In genomic region chr1:111491070-111491469, GRCh38 we compare ENCODE assay signal across 23 cellular contexts. TPM values are rescaled to one million over a fixed set of nuclear protein-coding genes. Genes with fewer than 3 reads are reported as not detected.
"Had no signal": no experiment of that assay in that cellular context is flagged by ENCODE, and none has a peak within 500 bp of the region (broad histone marks: within the 10 kb centered on the region; RNA-seq: fewer than 3 reads in every experiment).

No MANE protein-coding gene starts in this region.

- H3K27ac ChIP-seq: breast epithelium, epithelial cell of prostate, SJCRH30, thyroid gland, vagina had no signal

- H3K27me3 ChIP-seq: adrenal gland, breast epithelium, thyroid gland, vagina had no signal

- H3K36me3 ChIP-seq: adrenal gland, breast epithelium, SJCRH30, thyroid gland, vagina had no signal

- H3K36me3 Mint-ChIP-seq: stimulated activated effector memory CD8-positive, alpha-beta T cell treated with anti-CD3 and anti-CD28 coated beads, Interleukin-12 subunit alpha, Interleukin-12 subunit beta, amount 100 ng/mL, for 72 hours had no signal

- H3K4me1 ChIP-seq: breast epithelium, SJCRH30, thyroid gland, vagina had no signal

- DNase-seq: activated CD4-positive, CD25-positive, alpha-beta regulatory T cell treated with anti-CD3 and anti-CD28 coated beads, Interleukin-2, amount 50 U/mL, for 72 hours; activated gamma-delta T cell; adrenal gland; dermis blood vessel endothelial cell; foreskin fibroblast; nephron progenitor cell; occipital lobe; retina; SJCRH30; stimulated activated CD4-positive, alpha-beta T cell treated with anti-CD3 and anti-CD28 coated beads, Interleukin-4, amount 100 ng/mL, for 1 hour; T1000; thyroid gland had no signal

- H3K4me3 Mint-ChIP-seq: nephron progenitor cell; stimulated activated effector memory CD8-positive, alpha-beta T cell treated with anti-CD3 and anti-CD28 coated beads, Interleukin-12 subunit alpha, Interleukin-12 subunit beta, amount 100 ng/mL, for 72 hours had no signal

- H3K27ac Mint-ChIP-seq: activated naive CD4-positive, alpha-beta T cell treated with anti-CD3 and anti-CD28 coated beads, Interleukin-2, amount 50 U/mL, for 72 hours; nephron progenitor cell; stimulated activated effector memory CD8-positive, alpha-beta T cell treated with anti-CD3 and anti-CD28 coated beads, Interleukin-12 subunit alpha, Interleukin-12 subunit beta, amount 100 ng/mL, for 72 hours had no signal

- ATAC-seq: activated naive CD4-positive, alpha-beta T cell treated with anti-CD3 and anti-CD28 coated beads, Interleukin-2, amount 50 U/mL, for 72 hours; stimulated activated effector memory CD8-positive, alpha-beta T cell treated with anti-CD3 and anti-CD28 coated beads, Interleukin-12 subunit alpha, Interleukin-12 subunit beta, amount 100 ng/mL, for 72 hours had no signal

- H3K4me1 Mint-ChIP-seq: nephron progenitor cell had no signal

- H3K4me3 ChIP-seq: adrenal gland, breast epithelium, SJCRH30, smooth muscle cell, thyroid gland, vagina had no signal

- H3K9me3 ChIP-seq: adrenal gland, breast epithelium, SJCRH30, thyroid gland, vagina had no signal

RNA-seq across cellular contexts. Expression of gene ADORA3, which starts 12.4 kb away (rescaled TPM):
- total RNA-seq: activated CD8-positive, alpha-beta memory T cell treated with anti-CD3 and anti-CD28 coated beads for 36 hours; astrocyte; dermis blood vessel endothelial cell; kidney epithelial cell; myocyte; SJCRH30; smooth muscle cell; T-helper 1 cell treated with Interleukin-12 subunit alpha and Interleukin-12 subunit beta and Interleukin-4 antibody, amounts not matched to agents 30 ng/mL and 1 ng/mL, for 36 hours had no signal
- polyA plus RNA-seq: smooth muscle cell had no signal

RNA-seq across cellular contexts. Expression of gene TMIGD3, which starts 12.4 kb away (rescaled TPM):
- total RNA-seq: activated naive CD4-positive, alpha-beta T cell treated with anti-CD3 and anti-CD28 coated beads, Interleukin-2, amount 50 U/mL, for 72 hours; astrocyte; dermis blood vessel endothelial cell; kidney epithelial cell; myocyte; SJCRH30; smooth muscle cell had no signal
- polyA plus RNA-seq: smooth muscle cell had no signal

RNA-seq across cellular contexts. Expression of gene C1orf162, which starts 17.3 kb away (rescaled TPM):
- total RNA-seq: smooth muscle cell had no signal
